In the genomic region with DNA sequence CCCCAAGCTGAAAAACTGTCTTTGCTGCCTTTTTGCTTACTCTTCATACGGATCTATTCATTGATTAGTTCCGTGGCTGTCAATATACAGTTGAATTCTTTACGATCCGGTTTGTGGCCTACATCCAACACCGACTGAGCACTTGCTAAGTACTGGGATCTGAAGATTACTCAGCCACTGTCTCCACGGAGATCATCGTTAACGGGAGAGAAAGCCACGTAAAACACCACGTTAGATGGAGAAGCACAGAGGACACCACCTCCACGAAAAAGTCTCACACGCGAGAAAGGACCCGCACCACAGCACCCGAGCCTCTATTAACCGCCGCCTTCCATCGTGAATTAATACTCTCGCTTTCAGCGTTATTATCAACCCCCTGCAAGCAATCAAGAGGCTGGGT, we compare ENCODE assay signal across 8 cellular contexts. TPM values are rescaled to one million over a fixed set of nuclear protein-coding genes. Genes with fewer than 3 reads are reported as not detected.
A peak's percentile ranks its signal among the peaks of the same experiment; 100 is the strongest.
DNase-seq lines count a peak whose midpoint lies in the region; ATAC-seq and TF ChIP-seq lines count a peak whose summit lies in the region.

No MANE protein-coding gene starts in this region.

- H3K27me3 Mint-ChIP-seq in activated CD8-positive, alpha-beta T cell treated with anti-CD3 and anti-CD28 coated beads, Interleukin-2, amount 10 ng/mL, durations not matched to agents 7 days and 5 days (ENCODE audit: low read depth) = no peaks in the 10 kb centered on the region

- H3K9me3 ChIP-seq in heart right ventricle = no peaks in the 10 kb centered on the region

- WGBS in heart right ventricle, 2 donors = 1% methylated on average over 20 of the region's 20 CpGs

- peak overlapping the region; percentile 98 for H3K4me3 Mint-ChIP-seq in activated CD8-positive, alpha-beta T cell treated with anti-CD3 and anti-CD28 coated beads, Interleukin-2, amount 10 ng/mL, durations not matched to agents 7 days and 5 days

- H3K4me1 ChIP-seq in heart right ventricle = peaks cover 5 to 33% (median 26%) of the 10 kb centered on the region in 9 donors

- H3K36me3 ChIP-seq in H7 (replicated peaks; ENCODE audit: control insufficient read depth, insufficient read depth, low read length) = peaks cover 2% of the 10 kb centered on the region; the same call in 1 of the 2 replicates
- peaks cover 0 to 45% (median 8%) of the 10 kb centered on the region in 9 donors for H3K36me3 ChIP-seq in heart right ventricle

- peak overlapping the region; percentile 83 to 94 (median 92) for H3K27ac ChIP-seq in heart right ventricle

- no peak for TF ChIP-seq CTCF in AG04449 (IDR thresholded peaks at IDR 0.05; ENCODE audit: insufficient read depth, low read length, missing control alignments)
- TF ChIP-seq CTCF in heart right ventricle (IDR thresholded peaks at IDR 0.05) = no peak
- no peak for TF ChIP-seq CTCF in retinal pigment epithelial cell (conservative IDR thresholded peaks at IDR 0.05; ENCODE audit: low read depth, low read length)

- CTCF ChIA-PET in AG04449 (lab: Yijun Ruan, JAX) = no interaction called here
- CTCF ChIA-PET in activated CD8-positive, alpha-beta T cell treated with anti-CD3 and anti-CD28 coated beads, Interleukin-2, amount 10 ng/mL, durations not matched to agents 7 days and 5 days (lab: Charles Lee) = no interaction called here

- peak overlapping the region; percentile 98 for H3K27ac Mint-ChIP-seq in activated CD8-positive, alpha-beta T cell treated with anti-CD3 and anti-CD28 coated beads, Interleukin-2, amount 10 ng/mL, durations not matched to agents 7 days and 5 days

- POLR2A ChIA-PET in AG04449 (lab: Yijun Ruan, JAX) = no interaction called here
- POLR2A ChIA-PET in activated CD8-positive, alpha-beta T cell treated with anti-CD3 and anti-CD28 coated beads, Interleukin-2, amount 10 ng/mL, durations not matched to agents 7 days and 5 days (lab: Charles Lee) = no interaction called here

- H3K4me1 Mint-ChIP-seq in activated CD8-positive, alpha-beta T cell treated with anti-CD3 and anti-CD28 coated beads, Interleukin-2, amount 10 ng/mL, durations not matched to agents 7 days and 5 days (ENCODE audit: low read depth) = peaks cover 24% of the 10 kb centered on the region

- DNase-seq in AG04449 (ENCODE audit: low read depth, low spot score) = no peak
- no peak for DNase-seq in H7
- DNase-seq in activated CD8-positive, alpha-beta T cell treated with anti-CD3 and anti-CD28 coated beads, Interleukin-2, amount 10 ng/mL, durations not matched to agents 7 days and 5 days = no peak
- DNase-seq in heart right ventricle = peak in 1 of 2 donors; percentile 6
- DNase-seq in retinal pigment epithelial cell (ENCODE audit: low read depth) = no peak
- no peak for DNase-seq in ecto neural progenitor cell (ENCODE audit: low spot score)

- H3K9me3 Mint-ChIP-seq in activated CD8-positive, alpha-beta T cell treated with anti-CD3 and anti-CD28 coated beads, Interleukin-2, amount 10 ng/mL, durations not matched to agents 7 days and 5 days (ENCODE audit: insufficient read depth) = no peaks in the 10 kb centered on the region

- intact Hi-C loops in heart right ventricle (cut with DNase I) = loop anchor here in 2 of 10 donors (5.0 kb wide), 1 partner anchor 79 kb away; a partner anchor contains a TSS

- no peak for ATAC-seq in activated CD8-positive, alpha-beta T cell treated with anti-CD3 and anti-CD28 coated beads, Interleukin-2, amount 10 ng/mL, durations not matched to agents 7 days and 5 days
- ATAC-seq in heart right ventricle (no peak), HG02678 (IDR thresholded peaks at IDR 0.05; ENCODE audit: unreplicated experiment) (no peak), GM19452 (IDR thresholded peaks at IDR 0.05; ENCODE audit: unreplicated experiment) (no peak)

- H3K4me3 ChIP-seq in AG04449 (ENCODE audit: low read depth, low read length) (peak overlapping the region; percentile 92), H7 (ENCODE audit: insufficient read depth, low read depth, low read length) (peak overlapping the region; percentile 98), heart right ventricle (peak overlapping the region; percentile 71 to 100 (median 86)), retinal pigment epithelial cell (ENCODE audit: low read length) (peak overlapping the region; percentile 80)

- H3K36me3 Mint-ChIP-seq in activated CD8-positive, alpha-beta T cell treated with anti-CD3 and anti-CD28 coated beads, Interleukin-2, amount 10 ng/mL, durations not matched to agents 7 days and 5 days (ENCODE audit: low read depth) = peaks cover 13% of the 10 kb centered on the region

- H3K27me3 ChIP-seq in H7 (ENCODE audit: control insufficient read depth, insufficient read depth, low read length) (no peaks in the 10 kb centered on the region), heart right ventricle (no peaks in the 10 kb centered on the region)

RNA-seq across cellular contexts. Expression of a gene that starts 0.7 kb away (rescaled TPM):
- 28.7 and 28.9 TPM in 2 replicates for total RNA-seq in H7 (2014; rRNA removed; shearing (Covaris generic))
- total RNA-seq in activated CD8-positive, alpha-beta T cell treated with anti-CD3 and anti-CD28 coated beads, Interleukin-2, amount 10 ng/mL, durations not matched to agents 7 days and 5 days = 10 to 100 TPM; 20.4 to 20.7 TPM
- total RNA-seq in heart right ventricle = 10 to 100 TPM; 19.2 to 31.7 (median 25.7) TPM
- 10 to 100 TPM; 11.7 to 18.2 TPM for polyA plus RNA-seq in heart right ventricle

RNA-seq across cellular contexts. Expression of a gene that starts 1.0 kb away (rescaled TPM):
- 5.2 and 7.6 TPM in 2 replicates for total RNA-seq in H7 (2014; rRNA removed; shearing (Covaris generic))
- 1 to 10 TPM; 9.2 to 9.3 TPM for total RNA-seq in activated CD8-positive, alpha-beta T cell treated with anti-CD3 and anti-CD28 coated beads, Interleukin-2, amount 10 ng/mL, durations not matched to agents 7 days and 5 days
- 10 to 100 TPM; 11.5 to 17.7 (median 14.6) TPM for total RNA-seq in heart right ventricle
- polyA plus RNA-seq in heart right ventricle = 10 to 100 TPM in 1 of 2 donors, 1 to 10 TPM in 1; 9.1 to 15.4 TPM
